ENCODE assay signal across 1 cellular context in genomic region chr6:17281497-17282481, GRCh38.
TF ChIP-seq lines count a peak whose summit lies in the region.

No MANE protein-coding gene starts in this region.

TF ChIP-seq in IMR-90, 13 proteins besides CTCF, POLR2A, EP300 and RAD21 (continued from another document):
- TF ChIP-seq, protein P1, sequence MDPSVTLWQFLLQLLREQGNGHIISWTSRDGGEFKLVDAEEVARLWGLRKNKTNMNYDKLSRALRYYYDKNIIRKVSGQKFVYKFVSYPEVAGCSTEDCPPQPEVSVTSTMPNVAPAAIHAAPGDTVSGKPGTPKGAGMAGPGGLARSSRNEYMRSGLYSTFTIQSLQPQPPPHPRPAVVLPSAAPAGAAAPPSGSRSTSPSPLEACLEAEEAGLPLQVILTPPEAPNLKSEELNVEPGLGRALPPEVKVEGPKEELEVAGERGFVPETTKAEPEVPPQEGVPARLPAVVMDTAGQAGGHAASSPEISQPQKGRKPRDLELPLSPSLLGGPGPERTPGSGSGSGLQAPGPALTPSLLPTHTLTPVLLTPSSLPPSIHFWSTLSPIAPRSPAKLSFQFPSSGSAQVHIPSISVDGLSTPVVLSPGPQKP (IDR thresholded peaks at IDR 0.05; ENCODE audit: borderline replicate concordance, low read depth, low read length) = no peak
- TF ChIP-seq MAZ (IDR thresholded peaks at IDR 0.05; ENCODE audit: borderline replicate concordance, low read depth, low read length) (no peak), CEBPB (IDR thresholded peaks at IDR 0.05; ENCODE audit: low read depth, low read length) (no peak), USF2 (IDR thresholded peaks at IDR 0.05; ENCODE audit: low read depth, low read length) (no peak), NFE2L2 (IDR thresholded peaks at IDR 0.05; ENCODE audit: low read depth, low read length) (no peak), RCOR1 (IDR thresholded peaks at IDR 0.05; ENCODE audit: insufficient replicate concordance, low read length) (no peak)
TF ChIP-seq in IMR-90: peak in this region for 0.
